Comparison of ENCODE assay signal across 30 cellular contexts in the genomic region with DNA sequence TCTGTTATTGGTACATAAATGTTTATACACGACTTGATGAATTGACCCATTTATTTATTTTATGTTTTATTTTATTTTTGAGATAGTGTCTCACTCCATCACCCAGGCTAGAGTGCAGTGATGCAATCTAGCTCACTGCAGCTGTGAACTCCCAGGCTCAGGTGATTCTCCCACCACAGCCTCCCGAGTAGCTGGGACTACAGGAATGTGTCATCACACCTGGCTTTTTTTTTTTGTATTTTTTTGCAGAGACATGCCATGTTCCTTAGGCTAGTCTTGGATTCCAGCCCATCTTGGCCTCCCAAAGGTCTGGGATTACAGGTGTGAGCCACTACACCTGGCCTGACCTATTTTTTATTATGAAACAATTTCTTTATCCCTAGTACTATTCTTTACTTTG.
"Had no signal": no experiment of that assay in that cellular context is flagged by ENCODE, and none has a peak within 500 bp of the region (broad histone marks: within the 10 kb centered on the region; RNA-seq: fewer than 3 reads in every experiment).

No MANE protein-coding gene starts in this region.

- H3K4me3 ChIP-seq: cardiac muscle cell, colonic mucosa, gastrocnemius medialis, heart left ventricle had no signal

- H3K27ac ChIP-seq: brain microvascular endothelial cell, cardiac muscle cell, colonic mucosa, epithelial cell of prostate, gastrocnemius medialis, heart left ventricle, WERI-Rb-1 had no signal

- ATAC-seq: activated CD4-positive, CD25-positive, alpha-beta regulatory T cell treated with anti-CD3 and anti-CD28 coated beads, Interleukin-2, amount 50 U/mL, for 24 hours; activated CD8-positive, alpha-beta T cell treated with anti-CD3 and anti-CD28 coated beads for 36 hours; activated T-cell treated with anti-CD3 and anti-CD28 coated beads, Interleukin-2, amount 50 U/mL, for 4 hours; activated T-helper 17 cell treated with anti-CD3 and anti-CD28 coated beads, Interleukin-2, amount 50 U/mL, for 72 hours; gastrocnemius medialis; heart left ventricle; T-helper 17 cell had no signal

- H3K36me3 ChIP-seq: brain microvascular endothelial cell, cardiac muscle cell, colonic mucosa, gastrocnemius medialis, heart left ventricle, WERI-Rb-1 had no signal

- H3K27me3 ChIP-seq: brain microvascular endothelial cell, cardiac muscle cell, colonic mucosa, gastrocnemius medialis, heart left ventricle had no signal

- DNase-seq: activated B cell treated with CpG ODN at 0.5 μM for 24 hours; activated CD4-positive, alpha-beta T cell treated with anti-CD3 and anti-CD28 coated beads for 48 hours; activated CD4-positive, alpha-beta T cell treated with anti-CD3 and anti-CD28 coated beads, Interleukin-2, amount 50 U/mL, for 1 hour; activated CD4-positive, alpha-beta T cell treated with anti-CD3 and anti-CD28 coated beads, Interleukin-2, amount 50 U/mL, for 48 hours; activated CD8-positive, alpha-beta memory T cell treated with anti-CD3 and anti-CD28 coated beads for 24 hours; activated CD8-positive, alpha-beta T cell treated with anti-CD3 and anti-CD28 coated beads for 36 hours; activated effector memory CD4-positive, alpha-beta T cell treated with Interleukin-2 at 50 U/mL for 16 hours; activated gamma-delta T cell treated with Interleukin-2 at 50 U/mL for 16 hours; activated naive CD4-positive, alpha-beta T cell treated with anti-CD3 and anti-CD28 coated beads, Interleukin-2, amount 50 U/mL, for 16 hours; activated naive CD4-positive, alpha-beta T cell treated with Interleukin-2 at 50 U/mL for 16 hours; activated T-cell treated with anti-CD3 and anti-CD28 coated beads, Interleukin-2, amount 50 U/mL, for 4 hours; amniotic stem cell; anterior cingulate cortex; brain microvascular endothelial cell; central memory CD4-positive, alpha-beta T cell; cerebellar nuclear complex; colonic mucosa; effector CD8-positive, alpha-beta T cell; foreskin fibroblast; gastrocnemius medialis; glutamatergic neuron; heart left ventricle; T-helper 1 cell; T-helper 17 cell; T1000; WERI-Rb-1 had no signal

- H3K9me3 ChIP-seq: colonic mucosa, gastrocnemius medialis had no signal

- H3K4me1 ChIP-seq: colonic mucosa, gastrocnemius medialis, heart left ventricle had no signal
